In genomic region chr6:161440299-161440698, GRCh38 we compare ENCODE assay signal across 25 cellular contexts.
"Had no signal": no experiment of that assay in that cellular context is flagged by ENCODE, and none has a peak within 500 bp of the region (broad histone marks: within the 10 kb centered on the region; RNA-seq: fewer than 3 reads in every experiment).

No MANE protein-coding gene starts in this region.

- H3K4me1 Mint-ChIP-seq: central memory CD8-positive, alpha-beta T cell; stimulated activated naive B cell treated with anti-CD40 and anti-IgM and Interleukin-4, amounts not matched to agents 10 μg/mL and 1 μg/mL and 100 μg/mL, for 72 hours had no signal

- H3K27ac Mint-ChIP-seq: naive thymus-derived CD4-positive, alpha-beta T cell; nephron progenitor cell; progenitor cell of endocrine pancreas; stimulated activated naive B cell treated with anti-CD40 and anti-IgM and Interleukin-4, amounts not matched to agents 10 μg/mL and 1 μg/mL and 100 μg/mL, for 72 hours; stimulated activated naive CD8-positive, alpha-beta T cell treated with anti-CD3 and anti-CD28 coated beads, Interleukin-15, Interleukin-2, amounts not matched to agents 100 ng/mL and 50 ng/mL, for 24 hours had no signal

- H3K4me3 Mint-ChIP-seq: central memory CD8-positive, alpha-beta T cell; naive thymus-derived CD4-positive, alpha-beta T cell; nephron progenitor cell; stimulated activated naive B cell treated with anti-CD40 and anti-IgM and Interleukin-4, amounts not matched to agents 10 μg/mL and 1 μg/mL and 100 μg/mL, for 72 hours; stimulated activated naive CD8-positive, alpha-beta T cell treated with anti-CD3 and anti-CD28 coated beads, Interleukin-15, Interleukin-2, amounts not matched to agents 100 ng/mL and 50 ng/mL, for 24 hours had no signal

- H3K36me3 Mint-ChIP-seq: stimulated activated naive B cell treated with anti-CD40 and anti-IgM and Interleukin-4, amounts not matched to agents 10 μg/mL and 1 μg/mL and 100 μg/mL, for 72 hours had no signal

- H3K4me3 ChIP-seq: coronary artery, esophagus squamous epithelium, right lobe of liver, suprapubic skin, transverse colon had no signal

- H2AFZ ChIP-seq: parathyroid adenoma had no signal

- H3K9ac ChIP-seq: parathyroid adenoma had no signal

- H3K27me3 Mint-ChIP-seq: central memory CD8-positive, alpha-beta T cell; stimulated activated naive CD8-positive, alpha-beta T cell treated with anti-CD3 and anti-CD28 coated beads, Interleukin-15, Interleukin-2, amounts not matched to agents 100 ng/mL and 50 ng/mL, for 24 hours had no signal

- ATAC-seq: left lobe of liver; naive thymus-derived CD4-positive, alpha-beta T cell; right lobe of liver; stimulated activated naive B cell treated with anti-CD40 and anti-IgM and Interleukin-4, amounts not matched to agents 10 μg/mL and 1 μg/mL and 100 μg/mL, for 72 hours had no signal

- H3K9me3 ChIP-seq: esophagus squamous epithelium, heart right ventricle, neutrophil, right lobe of liver, suprapubic skin, transverse colon had no signal

- DNase-seq: dermis blood vessel endothelial cell; effector memory CD4-positive, alpha-beta T cell; erythroblast; esophagus squamous epithelium; foreskin melanocyte; glutamatergic neuron; heart right ventricle; hypothalamus; mesenchymal stem cell; midbrain; naive thymus-derived CD4-positive, alpha-beta T cell; nephron progenitor cell; right lobe of liver; stimulated activated CD4-positive, alpha-beta T cell treated with anti-CD3 and anti-CD28 coated beads, Interleukin-15, amount 100 ng/mL, for 24 hours; stimulated activated CD4-positive, alpha-beta T cell treated with anti-CD3 and anti-CD28 coated beads, Interleukin-2, amount 100 ng/mL, for 48 hours; stimulated activated naive B cell treated with anti-CD40 and anti-IgM and Interleukin-4, amounts not matched to agents 10 μg/mL and 1 μg/mL and 100 μg/mL, for 72 hours; transverse colon had no signal

- H3K27ac ChIP-seq: coronary artery, esophagus squamous epithelium, neutrophil, parathyroid adenoma, right lobe of liver, transverse colon had no signal

- H3K4me1 ChIP-seq: parathyroid adenoma, right lobe of liver had no signal

- H3K27me3 ChIP-seq: esophagus squamous epithelium, heart right ventricle, right lobe of liver, suprapubic skin, transverse colon had no signal

- H3K9me3 Mint-ChIP-seq: central memory CD8-positive, alpha-beta T cell; naive thymus-derived CD4-positive, alpha-beta T cell; nephron progenitor cell; stimulated activated naive B cell treated with anti-CD40 and anti-IgM and Interleukin-4, amounts not matched to agents 10 μg/mL and 1 μg/mL and 100 μg/mL, for 72 hours; stimulated activated naive CD8-positive, alpha-beta T cell treated with anti-CD3 and anti-CD28 coated beads, Interleukin-15, Interleukin-2, amounts not matched to agents 100 ng/mL and 50 ng/mL, for 24 hours had no signal

- H3K36me3 ChIP-seq: esophagus squamous epithelium, heart right ventricle, neutrophil, right lobe of liver, suprapubic skin, transverse colon had no signal
